In the genomic region with DNA sequence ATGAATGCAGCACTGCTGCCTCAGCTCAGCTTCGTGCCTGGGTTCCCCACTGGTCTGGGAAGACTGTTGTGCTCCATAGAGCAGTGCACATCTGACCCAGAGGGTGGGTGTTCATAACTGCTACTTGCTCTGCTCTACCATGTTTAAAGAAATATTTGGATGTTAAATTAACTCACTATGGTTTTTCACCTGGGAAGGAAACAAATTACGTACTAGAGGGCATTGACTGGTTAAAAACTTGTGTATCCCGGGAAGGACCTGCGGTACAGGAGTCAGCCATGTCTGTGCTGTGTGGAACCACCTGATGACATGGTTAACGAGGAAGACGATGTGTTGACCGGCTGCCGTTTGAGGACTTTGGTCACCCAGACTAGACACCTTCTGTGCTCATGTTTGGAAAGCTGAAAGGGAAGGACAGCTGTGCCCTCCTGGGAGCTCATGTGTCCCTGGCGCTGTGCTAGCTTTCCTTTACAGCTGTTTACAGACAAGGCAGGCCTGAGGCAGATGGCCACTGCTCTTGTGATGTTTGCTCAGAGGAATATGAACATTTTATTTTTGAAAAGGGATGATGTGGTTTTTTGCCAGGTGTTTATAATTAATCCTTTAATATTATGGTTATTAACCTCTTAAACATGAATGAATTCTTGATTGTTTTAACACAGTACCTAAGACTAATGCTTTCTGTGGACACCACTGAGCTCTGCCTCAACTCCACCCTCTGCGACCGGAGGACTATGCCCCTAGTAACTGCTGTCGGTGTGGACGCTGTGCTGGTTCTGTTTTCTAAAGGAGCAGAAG, we compare ENCODE assay signal across 14 cellular contexts. TPM values are rescaled to one million over a fixed set of nuclear protein-coding genes. Genes with fewer than 3 reads are reported as not detected.
DNase-seq lines count a peak whose midpoint lies in the region; ATAC-seq and TF ChIP-seq lines count a peak whose summit lies in the region.
"Had no signal": no experiment of that assay in that cellular context is flagged by ENCODE, and none has a peak within 500 bp of the region (broad histone marks: within the 10 kb centered on the region; RNA-seq: fewer than 3 reads in every experiment).

No MANE protein-coding gene starts in this region.

- peak overlapping the region; percentile 12 for H3K27ac Mint-ChIP-seq in activated naive CD8-positive, alpha-beta T cell treated with anti-CD3 and anti-CD28 coated beads, Interleukin-2, amount 50 U/mL, for 24 hours
- no peak overlapping the region for H3K27ac Mint-ChIP-seq in activated naive CD8-positive, alpha-beta T cell treated with anti-CD3 and anti-CD28 coated beads for 36 hours
- H3K27ac Mint-ChIP-seq in T-helper 17 cell (peak overlapping the region; percentile 79), type B pancreatic cell (peak overlapping the region; percentile 68)
- H3K27ac Mint-ChIP-seq: neural progenitor cell had no signal

- H3K27ac ChIP-seq in mucosa of rectum (ENCODE audit: low read depth in 2 of 2, low read length in 2 of 2) = peak overlapping the region; percentile 87 to 92
- no peak overlapping the region for H3K27ac ChIP-seq in right atrium auricular region
- H3K27ac ChIP-seq: HL-60, neural progenitor cell had no signal

- H3K36me3 ChIP-seq in mucosa of rectum (ENCODE audit: control insufficient read depth in 2 of 2, insufficient read depth in 2 of 2, low read length in 2 of 2) (peaks cover 36 to 38% of the 10 kb centered on the region in 2 donors), right atrium auricular region (peaks cover 32% of the 10 kb centered on the region)
- H3K36me3 ChIP-seq: neural progenitor cell had no signal

- peaks cover 45 to 69% of the 10 kb centered on the region in 2 donors for H3K4me1 ChIP-seq in mucosa of rectum (ENCODE audit: control insufficient read depth in 2 of 2, insufficient read depth in 2 of 2, low read length in 2 of 2)
- H3K4me1 ChIP-seq in right atrium auricular region = peaks cover 0 to 29% of the 10 kb centered on the region in 2 donors
- H3K4me1 ChIP-seq: neural progenitor cell had no signal

- H3K27me3 ChIP-seq in mucosa of rectum (ENCODE audit: control insufficient read depth in 2 of 2, insufficient read depth in 2 of 2, low read length in 2 of 2) = no peaks in the 10 kb centered on the region
- no peaks in the 10 kb centered on the region for H3K27me3 ChIP-seq in right atrium auricular region

- peaks cover 6% of the 10 kb centered on the region for H3K27me3 Mint-ChIP-seq in activated naive CD8-positive, alpha-beta T cell treated with anti-CD3 and anti-CD28 coated beads, Interleukin-2, amount 50 U/mL, for 24 hours
- H3K27me3 Mint-ChIP-seq in activated naive CD8-positive, alpha-beta T cell treated with anti-CD3 and anti-CD28 coated beads for 36 hours = peaks cover 13% of the 10 kb centered on the region
- H3K27me3 Mint-ChIP-seq in T-helper 17 cell = peaks cover 5% of the 10 kb centered on the region
- peaks cover 5% of the 10 kb centered on the region for H3K27me3 Mint-ChIP-seq in type B pancreatic cell

- no peak overlapping the region for H3K4me3 Mint-ChIP-seq in activated naive CD8-positive, alpha-beta T cell treated with anti-CD3 and anti-CD28 coated beads, Interleukin-2, amount 50 U/mL, for 24 hours
- H3K4me3 Mint-ChIP-seq in activated naive CD8-positive, alpha-beta T cell treated with anti-CD3 and anti-CD28 coated beads for 36 hours = no peak overlapping the region
- H3K4me3 Mint-ChIP-seq in T-helper 17 cell (no peak overlapping the region), type B pancreatic cell (peak overlapping the region; percentile 24)
- H3K4me3 Mint-ChIP-seq: neural progenitor cell had no signal

- no peaks in the 10 kb centered on the region for H3K9me3 Mint-ChIP-seq in activated naive CD8-positive, alpha-beta T cell treated with anti-CD3 and anti-CD28 coated beads, Interleukin-2, amount 50 U/mL, for 24 hours
- no peaks in the 10 kb centered on the region for H3K9me3 Mint-ChIP-seq in activated naive CD8-positive, alpha-beta T cell treated with anti-CD3 and anti-CD28 coated beads for 36 hours
- H3K9me3 Mint-ChIP-seq in type B pancreatic cell = no peaks in the 10 kb centered on the region
- H3K9me3 Mint-ChIP-seq: neural progenitor cell had no signal

- H3K4me1 Mint-ChIP-seq in activated naive CD8-positive, alpha-beta T cell treated with anti-CD3 and anti-CD28 coated beads, Interleukin-2, amount 50 U/mL, for 24 hours = peaks cover 16% of the 10 kb centered on the region
- peaks cover 18% of the 10 kb centered on the region for H3K4me1 Mint-ChIP-seq in activated naive CD8-positive, alpha-beta T cell treated with anti-CD3 and anti-CD28 coated beads for 36 hours
- H3K4me1 Mint-ChIP-seq in T-helper 17 cell = peaks cover 11% of the 10 kb centered on the region
- peaks cover 22% of the 10 kb centered on the region for H3K4me1 Mint-ChIP-seq in type B pancreatic cell (ENCODE audit: unreplicated experiment)

- no peak for DNase-seq in activated naive CD8-positive, alpha-beta T cell treated with anti-CD3 and anti-CD28 coated beads, Interleukin-2, amount 50 U/mL, for 24 hours
- no peak for DNase-seq in activated naive CD8-positive, alpha-beta T cell treated with anti-CD3 and anti-CD28 coated beads for 36 hours
- DNase-seq in T-helper 17 cell (no peak), type B pancreatic cell (ENCODE audit: extremely low spot score, unreplicated experiment) (no peak), right atrium auricular region (ENCODE audit: low spot score) (no peak), iPS-NIHi7 (ENCODE audit: extremely low spot score) (no peak)
- DNase-seq: activated CD4-positive, alpha-beta T cell treated with anti-CD3 and anti-CD28 coated beads for 48 hours; activated T-cell treated with anti-CD3 and anti-CD28 coated beads, Interleukin-2, amount 50 U/mL, for 48 hours; hippocampal formation; left ventricle myocardium superior had no signal

- TF ChIP-seq CTCF in type B pancreatic cell (conservative IDR thresholded peaks at IDR 0.05) = no peak
- no peak for TF ChIP-seq CTCF in right atrium auricular region (IDR thresholded peaks at IDR 0.05)

- peak overlapping the region; percentile 44 to 52 for H3K9ac ChIP-seq in mucosa of rectum (ENCODE audit: low read depth in 1 of 2, low read length in 2 of 2)
- H3K9ac ChIP-seq: neural progenitor cell had no signal

- H3K4me3 ChIP-seq in mucosa of rectum (ENCODE audit: low read length in 2 of 2) (peak overlapping the region in 1 of 2 donors; percentile 34), right atrium auricular region (no peak overlapping the region)
- H3K4me3 ChIP-seq: neural progenitor cell had no signal

- H3K36me3 Mint-ChIP-seq in activated naive CD8-positive, alpha-beta T cell treated with anti-CD3 and anti-CD28 coated beads, Interleukin-2, amount 50 U/mL, for 24 hours (ENCODE audit: low read depth) = peaks cover 25% of the 10 kb centered on the region
- H3K36me3 Mint-ChIP-seq in activated naive CD8-positive, alpha-beta T cell treated with anti-CD3 and anti-CD28 coated beads for 36 hours = peaks cover 28% of the 10 kb centered on the region
- H3K36me3 Mint-ChIP-seq in T-helper 17 cell (ENCODE audit: low read depth) (peaks cover 4% of the 10 kb centered on the region), type B pancreatic cell (peaks cover 14% of the 10 kb centered on the region)

- no peak for ATAC-seq in activated naive CD8-positive, alpha-beta T cell treated with anti-CD3 and anti-CD28 coated beads, Interleukin-2, amount 50 U/mL, for 24 hours
- no peak for ATAC-seq in T-helper 17 cell
- no peak for ATAC-seq in GM21717 (IDR thresholded peaks at IDR 0.05; ENCODE audit: unreplicated experiment)
- ATAC-seq: left ventricle myocardium superior had no signal

- H3K9me3 ChIP-seq in T-helper 17 cell (ENCODE audit: control insufficient read depth, low read length, poor library complexity, severe bottlenecking) = no peaks in the 10 kb centered on the region
- no peaks in the 10 kb centered on the region for H3K9me3 ChIP-seq in mucosa of rectum (ENCODE audit: control insufficient read depth in 2 of 2, low read length in 2 of 2)
- H3K9me3 ChIP-seq in right atrium auricular region = no peaks in the 10 kb centered on the region

RNA-seq across cellular contexts. Expression of gene AIFM3, which starts 14.3 kb away (rescaled TPM):
- total RNA-seq in activated naive CD8-positive, alpha-beta T cell treated with anti-CD3 and anti-CD28 coated beads for 36 hours = under 1 TPM in 1 of 2 experiments, not detected in 1; 0.14 TPM
- total RNA-seq in T-helper 17 cell (1 to 10 TPM in 1 of 2 donors, under 1 TPM in 1; 0.34 to 1.2 TPM), type B pancreatic cell (ENCODE audit: low replicate concordance) (0.69 and 2.6 TPM in 2 replicates), right atrium auricular region (1 to 10 TPM in 1 of 2 donors, under 1 TPM in 1; 0.75 to 1.0 TPM)

RNA-seq across cellular contexts. Expression of gene LZTR1, which starts 29.4 kb away (rescaled TPM):
- 10 to 100 TPM; 32.4 to 39.2 TPM for total RNA-seq in activated naive CD8-positive, alpha-beta T cell treated with anti-CD3 and anti-CD28 coated beads for 36 hours
- total RNA-seq in T-helper 17 cell = 10 to 100 TPM; 49.4 to 59.3 TPM
- 60.3 and 102 TPM in 2 replicates for total RNA-seq in type B pancreatic cell (ENCODE audit: low replicate concordance)
- 10 to 100 TPM; 20.7 to 24.7 TPM for total RNA-seq in right atrium auricular region

RNA-seq across cellular contexts. Expression of gene CRKL, which starts 35.5 kb away (rescaled TPM):
- 10 to 100 TPM; 82.1 to 82.2 TPM for total RNA-seq in activated naive CD8-positive, alpha-beta T cell treated with anti-CD3 and anti-CD28 coated beads for 36 hours
- 10 to 100 TPM; 40.0 to 57.0 TPM for total RNA-seq in T-helper 17 cell
- 64.9 and 78.1 TPM in 2 replicates for total RNA-seq in type B pancreatic cell (ENCODE audit: low replicate concordance)
- total RNA-seq in right atrium auricular region = 10 to 100 TPM; 46.7 to 53.7 TPM

RNA-seq across cellular contexts. Expression of gene THAP7, which starts 49.2 kb away (rescaled TPM):
- 10 to 100 TPM; 34.3 to 34.5 TPM for total RNA-seq in activated naive CD8-positive, alpha-beta T cell treated with anti-CD3 and anti-CD28 coated beads for 36 hours
- total RNA-seq in T-helper 17 cell (10 to 100 TPM; 41.5 to 55.6 TPM), type B pancreatic cell (ENCODE audit: low replicate concordance) (16.9 and 26.4 TPM in 2 replicates), right atrium auricular region (10 to 100 TPM; 39.8 to 51.1 TPM)

Comparison
In these comparisons a context has a peak if more than half of its experiments do, and no peak if none do; other contexts are left out.
1. H3K27ac ChIP-seq: peak in mucosa of rectum (2 of 2); none in right atrium auricular region (0 of 2).